11 cellular contexts compared by ENCODE assay signal in the genomic region with DNA sequence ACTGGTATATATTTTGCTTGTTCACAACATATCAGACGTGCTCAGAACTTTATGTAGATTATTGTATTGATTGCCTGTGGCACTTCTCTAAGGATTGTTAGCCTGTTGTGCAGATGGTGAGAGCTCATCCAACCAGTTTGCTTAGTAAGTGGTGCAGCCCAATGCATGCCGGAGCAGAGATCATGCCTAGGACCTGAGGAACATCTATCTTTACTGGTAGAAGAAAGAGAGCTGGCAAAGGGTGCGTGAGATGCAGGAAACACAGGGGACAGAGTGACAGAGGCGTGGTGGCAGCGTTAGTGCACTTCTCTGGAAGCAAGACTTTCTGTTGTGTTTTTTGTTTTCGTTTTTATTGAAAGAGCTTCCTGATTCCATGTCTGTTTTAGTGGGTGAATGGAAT. TPM values are rescaled to one million over a fixed set of nuclear protein-coding genes. Genes with fewer than 3 reads are reported as not detected.
DNase-seq lines count a peak whose midpoint lies in the region; ATAC-seq lines count a peak whose summit lies in the region.
"Had no signal": no experiment of that assay in that cellular context is flagged by ENCODE, and none has a peak within 500 bp of the region (broad histone marks: within the 10 kb centered on the region; RNA-seq: fewer than 3 reads in every experiment).

No MANE protein-coding gene starts in this region.

- H3K4me3 Mint-ChIP-seq in central memory CD8-positive, alpha-beta T cell, result peak overlapping the region; percentile 73

- H3K9me3 Mint-ChIP-seq in central memory CD8-positive, alpha-beta T cell, result no peaks in the 10 kb centered on the region

- H3K27me3 Mint-ChIP-seq in central memory CD8-positive, alpha-beta T cell, result no peaks in the 10 kb centered on the region

- DNase-seq in activated CD8-positive, alpha-beta memory T cell treated with anti-CD3 and anti-CD28 coated beads for 24 hours, result peak; percentile 57
- DNase-seq in activated CD8-positive, alpha-beta memory T cell treated with anti-CD3 and anti-CD28 coated beads, Interleukin-2, amount 50 U/mL, for 48 hours, result no peak
- DNase-seq in NCI-H774 (lab: John Stamatoyannopoulos, UW) (peak; percentile 5), ecto neural progenitor cell (ENCODE audit: low spot score) (no peak), right cardiac atrium (no peak)
- no peak for DNase-seq in central memory CD8-positive, alpha-beta T cell (ENCODE audit: low spot score in 2 of 2)
- DNase-seq: caudate nucleus, Kasumi-1 had no signal

- WGBS in right cardiac atrium, result 71% methylated on average over 6 of the region's 6 CpGs

- H3K27ac Mint-ChIP-seq in central memory CD8-positive, alpha-beta T cell (ENCODE audit: low read depth), result peak overlapping the region; percentile 84

- no peaks in the 10 kb centered on the region for H3K9me3 ChIP-seq in right cardiac atrium (ENCODE audit: control insufficient read depth, low read length)

- H3K27me3 ChIP-seq in right cardiac atrium (ENCODE audit: control insufficient read depth, insufficient read depth), result no peaks in the 10 kb centered on the region

- H3K4me1 ChIP-seq in right cardiac atrium (ENCODE audit: control insufficient read depth, insufficient read depth, low read length), result peaks cover 2% of the 10 kb centered on the region

- H3K27ac ChIP-seq in skin epidermis, result peak overlapping the region in 13 of 21 experiments; percentile 1 to 76 (median 24)
- no peak overlapping the region for H3K27ac ChIP-seq in right cardiac atrium (ENCODE audit: low read length)
- H3K27ac ChIP-seq: SK-N-MC had no signal

- intact Hi-C loops in right cardiac atrium (cut with DNase I), result no loop called here

- peaks cover 76% of the 10 kb centered on the region for H3K4me1 Mint-ChIP-seq in central memory CD8-positive, alpha-beta T cell

- peak; percentile 38 for ATAC-seq in central memory CD8-positive, alpha-beta T cell (replicated peaks; ENCODE audit: extremely low read depth, poor library complexity, severe bottlenecking)
- ATAC-seq in right cardiac atrium (no peak), GM21367 (IDR thresholded peaks at IDR 0.05; ENCODE audit: unreplicated experiment) (no peak)

- H3K36me3 Mint-ChIP-seq in central memory CD8-positive, alpha-beta T cell (ENCODE audit: insufficient read depth), result peaks cover 55% of the 10 kb centered on the region

- H3K4me3 ChIP-seq in skin epidermis, result peak overlapping the region in 1 of 7 experiments; percentile 9
- no peak overlapping the region for H3K4me3 ChIP-seq in right cardiac atrium (ENCODE audit: low read length)
- H3K4me3 ChIP-seq: SK-N-MC had no signal

RNA-seq across cellular contexts. Expression of gene CCM2, which starts 35.9 kb away (rescaled TPM):
- 10 to 100 TPM; 26.4 to 37.0 (median 32.4) TPM for total RNA-seq in right cardiac atrium
- polyA plus RNA-seq in right cardiac atrium, result 32.8 TPM

RNA-seq across cellular contexts. Expression of gene NACAD, which starts 52.9 kb away (rescaled TPM):
- 1 to 10 TPM; 4.5 to 6.5 (median 5.0) TPM for total RNA-seq in right cardiac atrium
- 3.2 TPM for polyA plus RNA-seq in right cardiac atrium

RNA-seq across cellular contexts. Expression of gene MYO1G, which starts 57.1 kb away (rescaled TPM):
- total RNA-seq in right cardiac atrium, result 1 to 10 TPM in 3 of 4 donors, under 1 TPM in 1; 0.91 to 3.0 (median 2.2) TPM
- polyA plus RNA-seq in right cardiac atrium, result 0.70 TPM

Comparison
In these comparisons a context has a peak if more than half of its experiments do, and no peak if none do; other contexts are left out.
1. DNase-seq: peak in activated CD8-positive, alpha-beta memory T cell treated with anti-CD3 and anti-CD28 coated beads for 24 hours (single experiment) and NCI-H774 (single experiment); none in activated CD8-positive, alpha-beta memory T cell treated with anti-CD3 and anti-CD28 coated beads, Interleukin-2, amount 50 U/mL, for 48 hours (single experiment), central memory CD8-positive, alpha-beta T cell (0 of 2), ecto neural progenitor cell (single experiment) and right cardiac atrium (0 of 3).